Comparison of ENCODE assay signal across 1 cellular context in genomic region chr17:2776589-2777241, GRCh38.
TF ChIP-seq lines count a peak whose summit lies in the region.

No MANE protein-coding gene starts in this region.

TF ChIP-seq in HEK293, 187 proteins besides CTCF, POLR2A, EP300 and RAD21 (continued from another document):
- TF ChIP-seq REST (tag by site-specific recombination; IDR thresholded peaks at IDR 0.05) (no peak), IKZF3 (tag by site-specific recombination; IDR thresholded peaks at IDR 0.05) (no peak), RBAK (tag by site-specific recombination; IDR thresholded peaks at IDR 0.05) (no peak), YY1 (tag by site-specific recombination; IDR thresholded peaks at IDR 0.05) (no peak), ZNF2 (tag by site-specific recombination; IDR thresholded peaks at IDR 0.05) (no peak), HOXD13 (CRISPR knock-in tag; IDR thresholded peaks at IDR 0.05; ENCODE audit: borderline replicate concordance) (no peak), ZNF19 (tag by site-specific recombination; IDR thresholded peaks at IDR 0.05; ENCODE audit: low read depth) (no peak), ZEB2 (tag by site-specific recombination; IDR thresholded peaks at IDR 0.05) (peak; percentile 41), ZNF16 (tag by site-specific recombination; IDR thresholded peaks at IDR 0.05; ENCODE audit: low read depth) (no peak), ZNF501 (tag by site-specific recombination; IDR thresholded peaks at IDR 0.05) (no peak), SCRT1 (tag by site-specific recombination; IDR thresholded peaks at IDR 0.05; ENCODE audit: borderline replicate concordance) (0 out of 2 replicates have a peak, but pooled peaks have one; percentile 6), ZNF600 (tag by site-specific recombination; IDR thresholded peaks at IDR 0.05) (peak; percentile 86), ZNF707 (tag by site-specific recombination; IDR thresholded peaks at IDR 0.05) (no peak), ZNF529 (tag by site-specific recombination; IDR thresholded peaks at IDR 0.05; ENCODE audit: insufficient replicate concordance) (no peak), MEIS1 (CRISPR knock-in tag; IDR thresholded peaks at IDR 0.05; ENCODE audit: borderline replicate concordance) (no peak), HOXC10 (CRISPR knock-in tag; IDR thresholded peaks at IDR 0.05) (0 out of 2 replicates have a peak, but pooled peaks have one; percentile 76), ZNF184 (tag by site-specific recombination; IDR thresholded peaks at IDR 0.05) (no peak), ZNF433 (tag by site-specific recombination; IDR thresholded peaks at IDR 0.05; ENCODE audit: low read depth) (no peak), ZNF629 (tag by site-specific recombination; IDR thresholded peaks at IDR 0.05) (no peak), ZNF654 (tag by site-specific recombination; IDR thresholded peaks at IDR 0.05; ENCODE audit: low read depth) (no peak), KLF9 (tag by site-specific recombination; IDR thresholded peaks at IDR 0.05; ENCODE audit: low read depth) (no peak), KLF1 (tag by site-specific recombination; IDR thresholded peaks at IDR 0.05) (peak; percentile 42; the same call in 1 of the 2 replicates), ZNF335 (tag by site-specific recombination; conservative IDR thresholded peaks at IDR 0.05) (peak; percentile 86; the same call in 1 of the 2 replicates), SETDB1 (IDR thresholded peaks at IDR 0.05; ENCODE audit: insufficient read length, low read length) (no peak), SP2 (tag by site-specific recombination; IDR thresholded peaks at IDR 0.05) (peak; percentile 33; the same call in 1 of the 2 replicates), ZNF785 (tag by site-specific recombination; IDR thresholded peaks at IDR 0.05) (0 out of 2 replicates have a peak, but pooled peaks have one; percentile 21)
- TF ChIP-seq, protein P1, sequence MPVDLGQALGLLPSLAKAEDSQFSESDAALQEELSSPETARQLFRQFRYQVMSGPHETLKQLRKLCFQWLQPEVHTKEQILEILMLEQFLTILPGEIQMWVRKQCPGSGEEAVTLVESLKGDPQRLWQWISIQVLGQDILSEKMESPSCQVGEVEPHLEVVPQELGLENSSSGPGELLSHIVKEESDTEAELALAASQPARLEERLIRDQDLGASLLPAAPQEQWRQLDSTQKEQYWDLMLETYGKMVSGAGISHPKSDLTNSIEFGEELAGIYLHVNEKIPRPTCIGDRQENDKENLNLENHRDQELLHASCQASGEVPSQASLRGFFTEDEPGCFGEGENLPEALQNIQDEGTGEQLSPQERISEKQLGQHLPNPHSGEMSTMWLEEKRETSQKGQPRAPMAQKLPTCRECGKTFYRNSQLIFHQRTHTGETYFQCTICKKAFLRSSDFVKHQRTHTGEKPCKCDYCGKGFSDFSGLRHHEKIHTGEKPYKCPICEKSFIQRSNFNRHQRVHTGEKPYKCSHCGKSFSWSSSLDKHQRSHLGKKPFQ (tag by site-specific recombination; IDR thresholded peaks at IDR 0.05), result peak; percentile 94
- TF ChIP-seq, protein P2, sequence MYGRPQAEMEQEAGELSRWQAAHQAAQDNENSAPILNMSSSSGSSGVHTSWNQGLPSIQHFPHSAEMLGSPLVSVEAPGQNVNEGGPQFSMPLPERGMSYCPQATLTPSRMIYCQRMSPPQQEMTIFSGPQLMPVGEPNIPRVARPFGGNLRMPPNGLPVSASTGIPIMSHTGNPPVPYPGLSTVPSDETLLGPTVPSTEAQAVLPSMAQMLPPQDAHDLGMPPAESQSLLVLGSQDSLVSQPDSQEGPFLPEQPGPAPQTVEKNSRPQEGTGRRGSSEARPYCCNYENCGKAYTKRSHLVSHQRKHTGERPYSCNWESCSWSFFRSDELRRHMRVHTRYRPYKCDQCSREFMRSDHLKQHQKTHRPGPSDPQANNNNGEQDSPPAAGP (tag by site-specific recombination; IDR thresholded peaks at IDR 0.05), result peak; percentile 61
- TF ChIP-seq, protein P3, sequence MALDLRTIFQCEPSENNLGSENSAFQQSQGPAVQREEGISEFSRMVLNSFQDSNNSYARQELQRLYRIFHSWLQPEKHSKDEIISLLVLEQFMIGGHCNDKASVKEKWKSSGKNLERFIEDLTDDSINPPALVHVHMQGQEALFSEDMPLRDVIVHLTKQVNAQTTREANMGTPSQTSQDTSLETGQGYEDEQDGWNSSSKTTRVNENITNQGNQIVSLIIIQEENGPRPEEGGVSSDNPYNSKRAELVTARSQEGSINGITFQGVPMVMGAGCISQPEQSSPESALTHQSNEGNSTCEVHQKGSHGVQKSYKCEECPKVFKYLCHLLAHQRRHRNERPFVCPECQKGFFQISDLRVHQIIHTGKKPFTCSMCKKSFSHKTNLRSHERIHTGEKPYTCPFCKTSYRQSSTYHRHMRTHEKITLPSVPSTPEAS (tag by site-specific recombination; IDR thresholded peaks at IDR 0.05), result peak; percentile 92
